In the genomic region with DNA sequence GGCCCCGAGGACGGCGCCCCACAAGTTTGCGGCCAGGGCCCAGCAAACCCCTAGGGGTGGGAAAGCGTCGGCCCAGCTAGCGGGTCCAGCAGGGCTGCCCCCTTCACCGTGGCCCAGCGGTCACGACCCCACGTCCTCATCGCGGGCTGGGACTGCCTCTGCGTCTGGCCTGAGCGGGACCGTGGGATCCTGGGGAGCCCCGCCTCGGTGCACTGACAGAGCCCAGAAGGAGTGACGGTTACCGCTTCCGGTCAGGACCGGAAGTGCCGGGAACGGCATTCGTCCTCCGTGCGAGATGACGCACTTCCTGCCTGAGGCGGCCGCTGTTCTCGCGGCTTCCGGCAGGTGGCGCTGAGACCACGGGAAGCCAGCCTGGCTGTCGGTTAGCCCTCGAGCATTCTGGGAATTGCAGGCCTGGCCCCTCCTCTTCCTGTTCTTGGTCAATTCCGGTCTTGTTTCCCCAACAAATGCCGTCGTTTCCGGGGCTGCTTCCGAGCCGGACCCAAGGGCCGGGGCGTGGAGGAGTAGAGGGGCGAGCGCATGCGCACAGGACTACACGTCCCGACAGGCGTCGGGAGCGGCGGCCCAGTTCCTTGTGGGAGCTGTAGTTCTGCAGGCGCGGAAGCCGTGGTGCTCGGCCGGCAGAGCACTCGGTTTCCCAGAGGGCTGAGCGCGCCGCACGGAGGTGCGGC, we compare ENCODE assay signal across 1 cellular context.
TF ChIP-seq lines count a peak whose summit lies in the region.

A gene (plus strand): TSS at position 682 of the 692 bp plus-strand sequence. CDS start 1,884 bp downstream, outside the sequence.

TF ChIP-seq in HepG2, 621 proteins besides CTCF, POLR2A, EP300 and RAD21 (continued from another document and continues in another):
- TF ChIP-seq REL (CRISPR knock-in tag; conservative IDR thresholded peaks at IDR 0.05) (no peak; the same call in 1 of the 2 replicates), MEF2D (CRISPR knock-in tag; IDR thresholded peaks at IDR 0.05) (peak; percentile 86; the same call in 1 of the 2 replicates), RFX3 (CRISPR knock-in tag; IDR thresholded peaks at IDR 0.05) (no peak), DPF2 (CRISPR knock-in tag; IDR thresholded peaks at IDR 0.05; ENCODE audit: borderline replicate concordance, low read depth) (no peak), RBFOX2 (IDR thresholded peaks at IDR 0.05; ENCODE audit: low read depth, low read length) (peak; percentile 97), ZFP82 (CRISPR knock-in tag; IDR thresholded peaks at IDR 0.05; ENCODE audit: borderline replicate concordance) (peak; percentile 63; the same call in 1 of the 2 replicates), NR2F6 (IDR thresholded peaks at IDR 0.05) (no peak), NR2F6 (CRISPR knock-in tag; IDR thresholded peaks at IDR 0.05) (0 out of 2 replicates have a peak, but pooled peaks have one; percentile 27), HOXA5 (CRISPR knock-in tag; IDR thresholded peaks at IDR 0.05) (no peak; the same call in 1 of the 2 replicates), ZBTB7B (CRISPR knock-in tag; IDR thresholded peaks at IDR 0.05) (0 out of 2 replicates have a peak, but pooled peaks have one; percentile 40), ZNF530 (CRISPR knock-in tag; IDR thresholded peaks at IDR 0.05; ENCODE audit: low read depth) (no peak), IKZF4 (CRISPR knock-in tag; IDR thresholded peaks at IDR 0.05; ENCODE audit: borderline replicate concordance, low read depth, not compliant biosample characterization) (no peak), MATR3 (CRISPR knock-in tag; IDR thresholded peaks at IDR 0.05) (0 out of 2 replicates have a peak, but pooled peaks have one; percentile 16), STAG1 (CRISPR knock-in tag; IDR thresholded peaks at IDR 0.05) (peak; percentile 97), ATF1 (CRISPR knock-in tag; IDR thresholded peaks at IDR 0.05) (peak; percentile 94), ZNF274 (CRISPR knock-in tag; IDR thresholded peaks at IDR 0.05) (peak; percentile 71), CEBPB (IDR thresholded peaks at IDR 0.05; ENCODE audit: borderline replicate concordance, low read depth, low read length) (peak; percentile 68; the same call in 1 of the 2 replicates), ZMYM2 (CRISPR knock-in tag; IDR thresholded peaks at IDR 0.05) (peak; percentile 79; the same call in 1 of the 2 replicates), PRMT3 (CRISPR knock-in tag; IDR thresholded peaks at IDR 0.05; ENCODE audit: borderline replicate concordance, low read depth) (no peak), KLF16 (CRISPR knock-in tag; IDR thresholded peaks at IDR 0.05) (peak in 1 of 2 experiments; percentile 80; a peak in 2 of 4 replicates), ZNF709 (CRISPR knock-in tag; IDR thresholded peaks at IDR 0.05) (peak; percentile 66; the same call in 1 of the 2 replicates), KMT2B (CRISPR knock-in tag; IDR thresholded peaks at IDR 0.05) (peak; percentile 56; the same call in 1 of the 2 replicates), XBP1 (CRISPR knock-in tag; IDR thresholded peaks at IDR 0.05) (no peak), ZNF703 (CRISPR knock-in tag; IDR thresholded peaks at IDR 0.05; ENCODE audit: borderline replicate concordance) (no peak)
- TF ChIP-seq, protein P1, sequence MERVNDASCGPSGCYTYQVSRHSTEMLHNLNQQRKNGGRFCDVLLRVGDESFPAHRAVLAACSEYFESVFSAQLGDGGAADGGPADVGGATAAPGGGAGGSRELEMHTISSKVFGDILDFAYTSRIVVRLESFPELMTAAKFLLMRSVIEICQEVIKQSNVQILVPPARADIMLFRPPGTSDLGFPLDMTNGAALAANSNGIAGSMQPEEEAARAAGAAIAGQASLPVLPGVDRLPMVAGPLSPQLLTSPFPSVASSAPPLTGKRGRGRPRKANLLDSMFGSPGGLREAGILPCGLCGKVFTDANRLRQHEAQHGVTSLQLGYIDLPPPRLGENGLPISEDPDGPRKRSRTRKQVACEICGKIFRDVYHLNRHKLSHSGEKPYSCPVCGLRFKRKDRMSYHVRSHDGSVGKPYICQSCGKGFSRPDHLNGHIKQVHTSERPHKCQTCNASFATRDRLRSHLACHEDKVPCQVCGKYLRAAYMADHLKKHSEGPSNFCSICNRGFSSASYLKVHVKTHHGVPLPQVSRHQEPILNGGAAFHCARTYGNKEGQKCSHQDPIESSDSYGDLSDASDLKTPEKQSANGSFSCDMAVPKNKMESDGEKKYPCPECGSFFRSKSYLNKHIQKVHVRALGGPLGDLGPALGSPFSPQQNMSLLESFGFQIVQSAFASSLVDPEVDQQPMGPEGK (CRISPR knock-in tag; IDR thresholded peaks at IDR 0.05): 0 out of 2 replicates have a peak, but pooled peaks have one; percentile 11
- TF ChIP-seq, protein P2, sequence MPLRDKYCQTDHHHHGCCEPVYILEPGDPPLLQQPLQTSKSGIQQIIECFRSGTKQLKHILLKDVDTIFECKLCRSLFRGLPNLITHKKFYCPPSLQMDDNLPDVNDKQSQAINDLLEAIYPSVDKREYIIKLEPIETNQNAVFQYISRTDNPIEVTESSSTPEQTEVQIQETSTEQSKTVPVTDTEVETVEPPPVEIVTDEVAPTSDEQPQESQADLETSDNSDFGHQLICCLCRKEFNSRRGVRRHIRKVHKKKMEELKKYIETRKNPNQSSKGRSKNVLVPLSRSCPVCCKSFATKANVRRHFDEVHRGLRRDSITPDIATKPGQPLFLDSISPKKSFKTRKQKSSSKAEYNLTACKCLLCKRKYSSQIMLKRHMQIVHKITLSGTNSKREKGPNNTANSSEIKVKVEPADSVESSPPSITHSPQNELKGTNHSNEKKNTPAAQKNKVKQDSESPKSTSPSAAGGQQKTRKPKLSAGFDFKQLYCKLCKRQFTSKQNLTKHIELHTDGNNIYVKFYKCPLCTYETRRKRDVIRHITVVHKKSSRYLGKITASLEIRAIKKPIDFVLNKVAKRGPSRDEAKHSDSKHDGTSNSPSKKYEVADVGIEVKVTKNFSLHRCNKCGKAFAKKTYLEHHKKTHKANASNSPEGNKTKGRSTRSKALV (CRISPR knock-in tag; IDR thresholded peaks at IDR 0.05): 0 out of 2 replicates have a peak, but pooled peaks have one; percentile 43
- TF ChIP-seq, protein P3, sequence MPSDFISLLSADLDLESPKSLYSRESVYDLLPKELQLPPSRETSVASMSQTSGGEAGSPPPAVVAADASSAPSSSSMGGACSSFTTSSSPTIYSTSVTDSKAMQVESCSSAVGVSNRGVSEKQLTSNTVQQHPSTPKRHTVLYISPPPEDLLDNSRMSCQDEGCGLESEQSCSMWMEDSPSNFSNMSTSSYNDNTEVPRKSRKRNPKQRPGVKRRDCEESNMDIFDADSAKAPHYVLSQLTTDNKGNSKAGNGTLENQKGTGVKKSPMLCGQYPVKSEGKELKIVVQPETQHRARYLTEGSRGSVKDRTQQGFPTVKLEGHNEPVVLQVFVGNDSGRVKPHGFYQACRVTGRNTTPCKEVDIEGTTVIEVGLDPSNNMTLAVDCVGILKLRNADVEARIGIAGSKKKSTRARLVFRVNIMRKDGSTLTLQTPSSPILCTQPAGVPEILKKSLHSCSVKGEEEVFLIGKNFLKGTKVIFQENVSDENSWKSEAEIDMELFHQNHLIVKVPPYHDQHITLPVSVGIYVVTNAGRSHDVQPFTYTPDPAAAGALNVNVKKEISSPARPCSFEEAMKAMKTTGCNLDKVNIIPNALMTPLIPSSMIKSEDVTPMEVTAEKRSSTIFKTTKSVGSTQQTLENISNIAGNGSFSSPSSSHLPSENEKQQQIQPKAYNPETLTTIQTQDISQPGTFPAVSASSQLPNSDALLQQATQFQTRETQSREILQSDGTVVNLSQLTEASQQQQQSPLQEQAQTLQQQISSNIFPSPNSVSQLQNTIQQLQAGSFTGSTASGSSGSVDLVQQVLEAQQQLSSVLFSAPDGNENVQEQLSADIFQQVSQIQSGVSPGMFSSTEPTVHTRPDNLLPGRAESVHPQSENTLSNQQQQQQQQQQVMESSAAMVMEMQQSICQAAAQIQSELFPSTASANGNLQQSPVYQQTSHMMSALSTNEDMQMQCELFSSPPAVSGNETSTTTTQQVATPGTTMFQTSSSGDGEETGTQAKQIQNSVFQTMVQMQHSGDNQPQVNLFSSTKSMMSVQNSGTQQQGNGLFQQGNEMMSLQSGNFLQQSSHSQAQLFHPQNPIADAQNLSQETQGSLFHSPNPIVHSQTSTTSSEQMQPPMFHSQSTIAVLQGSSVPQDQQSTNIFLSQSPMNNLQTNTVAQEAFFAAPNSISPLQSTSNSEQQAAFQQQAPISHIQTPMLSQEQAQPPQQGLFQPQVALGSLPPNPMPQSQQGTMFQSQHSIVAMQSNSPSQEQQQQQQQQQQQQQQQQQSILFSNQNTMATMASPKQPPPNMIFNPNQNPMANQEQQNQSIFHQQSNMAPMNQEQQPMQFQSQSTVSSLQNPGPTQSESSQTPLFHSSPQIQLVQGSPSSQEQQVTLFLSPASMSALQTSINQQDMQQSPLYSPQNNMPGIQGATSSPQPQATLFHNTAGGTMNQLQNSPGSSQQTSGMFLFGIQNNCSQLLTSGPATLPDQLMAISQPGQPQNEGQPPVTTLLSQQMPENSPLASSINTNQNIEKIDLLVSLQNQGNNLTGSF (CRISPR knock-in tag; IDR thresholded peaks at IDR 0.05): peak; percentile 58; the same call in 1 of the 2 replicates
- TF ChIP-seq, protein P4, sequence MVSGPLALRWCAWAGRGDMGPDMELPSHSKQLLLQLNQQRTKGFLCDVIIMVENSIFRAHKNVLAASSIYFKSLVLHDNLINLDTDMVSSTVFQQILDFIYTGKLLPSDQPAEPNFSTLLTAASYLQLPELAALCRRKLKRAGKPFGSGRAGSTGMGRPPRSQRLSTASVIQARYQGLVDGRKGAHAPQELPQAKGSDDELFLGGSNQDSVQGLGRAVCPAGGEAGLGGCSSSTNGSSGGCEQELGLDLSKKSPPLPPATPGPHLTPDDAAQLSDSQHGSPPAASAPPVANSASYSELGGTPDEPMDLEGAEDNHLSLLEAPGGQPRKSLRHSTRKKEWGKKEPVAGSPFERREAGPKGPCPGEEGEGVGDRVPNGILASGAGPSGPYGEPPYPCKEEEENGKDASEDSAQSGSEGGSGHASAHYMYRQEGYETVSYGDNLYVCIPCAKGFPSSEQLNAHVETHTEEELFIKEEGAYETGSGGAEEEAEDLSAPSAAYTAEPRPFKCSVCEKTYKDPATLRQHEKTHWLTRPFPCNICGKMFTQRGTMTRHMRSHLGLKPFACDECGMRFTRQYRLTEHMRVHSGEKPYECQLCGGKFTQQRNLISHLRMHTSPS (CRISPR knock-in tag; IDR thresholded peaks at IDR 0.05; ENCODE audit: low read depth): no peak
- TF ChIP-seq, protein P5, sequence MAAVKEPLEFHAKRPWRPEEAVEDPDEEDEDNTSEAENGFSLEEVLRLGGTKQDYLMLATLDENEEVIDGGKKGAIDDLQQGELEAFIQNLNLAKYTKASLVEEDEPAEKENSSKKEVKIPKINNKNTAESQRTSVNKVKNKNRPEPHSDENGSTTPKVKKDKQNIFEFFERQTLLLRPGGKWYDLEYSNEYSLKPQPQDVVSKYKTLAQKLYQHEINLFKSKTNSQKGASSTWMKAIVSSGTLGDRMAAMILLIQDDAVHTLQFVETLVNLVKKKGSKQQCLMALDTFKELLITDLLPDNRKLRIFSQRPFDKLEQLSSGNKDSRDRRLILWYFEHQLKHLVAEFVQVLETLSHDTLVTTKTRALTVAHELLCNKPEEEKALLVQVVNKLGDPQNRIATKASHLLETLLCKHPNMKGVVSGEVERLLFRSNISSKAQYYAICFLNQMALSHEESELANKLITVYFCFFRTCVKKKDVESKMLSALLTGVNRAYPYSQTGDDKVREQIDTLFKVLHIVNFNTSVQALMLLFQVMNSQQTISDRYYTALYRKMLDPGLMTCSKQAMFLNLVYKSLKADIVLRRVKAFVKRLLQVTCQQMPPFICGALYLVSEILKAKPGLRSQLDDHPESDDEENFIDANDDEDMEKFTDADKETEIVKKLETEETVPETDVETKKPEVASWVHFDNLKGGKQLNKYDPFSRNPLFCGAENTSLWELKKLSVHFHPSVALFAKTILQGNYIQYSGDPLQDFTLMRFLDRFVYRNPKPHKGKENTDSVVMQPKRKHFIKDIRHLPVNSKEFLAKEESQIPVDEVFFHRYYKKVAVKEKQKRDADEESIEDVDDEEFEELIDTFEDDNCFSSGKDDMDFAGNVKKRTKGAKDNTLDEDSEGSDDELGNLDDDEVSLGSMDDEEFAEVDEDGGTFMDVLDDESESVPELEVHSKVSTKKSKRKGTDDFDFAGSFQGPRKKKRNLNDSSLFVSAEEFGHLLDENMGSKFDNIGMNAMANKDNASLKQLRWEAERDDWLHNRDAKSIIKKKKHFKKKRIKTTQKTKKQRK (IDR thresholded peaks at IDR 0.05; ENCODE audit: low read length): no peak
- TF ChIP-seq, protein P6, sequence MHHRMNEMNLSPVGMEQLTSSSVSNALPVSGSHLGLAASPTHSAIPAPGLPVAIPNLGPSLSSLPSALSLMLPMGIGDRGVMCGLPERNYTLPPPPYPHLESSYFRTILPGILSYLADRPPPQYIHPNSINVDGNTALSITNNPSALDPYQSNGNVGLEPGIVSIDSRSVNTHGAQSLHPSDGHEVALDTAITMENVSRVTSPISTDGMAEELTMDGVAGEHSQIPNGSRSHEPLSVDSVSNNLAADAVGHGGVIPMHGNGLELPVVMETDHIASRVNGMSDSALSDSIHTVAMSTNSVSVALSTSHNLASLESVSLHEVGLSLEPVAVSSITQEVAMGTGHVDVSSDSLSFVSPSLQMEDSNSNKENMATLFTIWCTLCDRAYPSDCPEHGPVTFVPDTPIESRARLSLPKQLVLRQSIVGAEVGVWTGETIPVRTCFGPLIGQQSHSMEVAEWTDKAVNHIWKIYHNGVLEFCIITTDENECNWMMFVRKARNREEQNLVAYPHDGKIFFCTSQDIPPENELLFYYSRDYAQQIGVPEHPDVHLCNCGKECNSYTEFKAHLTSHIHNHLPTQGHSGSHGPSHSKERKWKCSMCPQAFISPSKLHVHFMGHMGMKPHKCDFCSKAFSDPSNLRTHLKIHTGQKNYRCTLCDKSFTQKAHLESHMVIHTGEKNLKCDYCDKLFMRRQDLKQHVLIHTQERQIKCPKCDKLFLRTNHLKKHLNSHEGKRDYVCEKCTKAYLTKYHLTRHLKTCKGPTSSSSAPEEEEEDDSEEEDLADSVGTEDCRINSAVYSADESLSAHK (CRISPR knock-in tag; IDR thresholded peaks at IDR 0.05; ENCODE audit: borderline replicate concordance): no peak
